ENCODE assay signal across 7 cellular contexts in genomic region chr11:86244063-86244521, GRCh38. TPM values are rescaled to one million over a fixed set of nuclear protein-coding genes. Genes with fewer than 3 reads are reported as not detected.
DNase-seq lines count a peak whose midpoint lies in the region; ATAC-seq and TF ChIP-seq lines count a peak whose summit lies in the region.

No MANE protein-coding gene starts in this region.

- TF ChIP-seq POLR2A in right lobe of liver (IDR thresholded peaks at IDR 0.05): no peak

- DNase-seq in G401 (ENCODE audit: low spot score) (peak; percentile 90), HL-60 (ENCODE audit: low read depth in 1 of 2, low spot score in 1 of 2) (peak; percentile 82 to 93), dedifferentiated amniotic fluid mesenchymal stem cell (ENCODE audit: extremely low spot score) (peak; percentile 80), right lobe of liver (peak; percentile 88 to 89 (median 88))
- peak in 3 of 4 experiments; percentile 56 to 74 (median 72) for DNase-seq in activated CD4-positive, CD25-positive, alpha-beta regulatory T cell (lab: John Stamatoyannopoulos, UW)
- peak; percentile 70 to 77 (median 75) for DNase-seq in stimulated activated CD4-positive, alpha-beta T cell treated with anti-CD3 and anti-CD28 coated beads, TNF-alpha, amount 100 ng/mL, for 1 hour (ENCODE audit: low read depth in 3 of 3, low spot score in 1 of 3)

- H3K9me3 ChIP-seq in right lobe of liver: no peaks in the 10 kb centered on the region

- in situ Hi-C loops in G401 (cut with HindIII; ENCODE audit: low sequenced_read_pairs): no loop called here

- H3K36me3 ChIP-seq in right lobe of liver: no peaks in the 10 kb centered on the region

- no peaks in the 10 kb centered on the region for H3K27me3 ChIP-seq in HL-60 (ENCODE audit: insufficient read depth, poor library complexity, severe bottlenecking)
- no peaks in the 10 kb centered on the region for H3K27me3 ChIP-seq in right lobe of liver

- no peak for TF ChIP-seq CTCF in HL-60 (IDR thresholded peaks at IDR 0.05; ENCODE audit: insufficient read depth, low read length)
- no peak for TF ChIP-seq CTCF in right lobe of liver (IDR thresholded peaks at IDR 0.05)

- 2% methylated on average over 18 of the region's 18 CpGs for WGBS in right lobe of liver (ENCODE audit: insufficient coverage, low coverage, low lambda C conversion rate, missing lambda C conversion rate)

- peak overlapping the region; percentile 73 for H3K4me3 ChIP-seq in HL-60 (replicated peaks; ENCODE audit: insufficient read depth, low read length)
- H3K4me3 ChIP-seq in right lobe of liver: peak overlapping the region; percentile 76 to 90 (median 81)

- ATAC-seq in GM21367 (IDR thresholded peaks at IDR 0.05; ENCODE audit: unreplicated experiment) (peak; percentile 62), right lobe of liver (peak; percentile 87 to 89 (median 88))

- peaks cover 0 to 14% (median 4%) of the 10 kb centered on the region in 4 donors for H3K4me1 ChIP-seq in right lobe of liver

- intact Hi-C loops in right lobe of liver (cut with DNase I): no loop called here

- H3K27ac ChIP-seq in HL-60 (replicated peaks): peak overlapping the region; percentile 99
- H3K27ac ChIP-seq in right lobe of liver: peak overlapping the region; percentile 95 to 96 (median 95)

RNA-seq across cellular contexts. Expression of gene EED, which starts 0.5 kb away (rescaled TPM):
- 25.6 and 29.6 TPM in 2 replicates for total RNA-seq in G401 (2014; rRNA removed; shearing (Covaris generic))
- 10 to 100 TPM in 1 of 6 experiments, 1 to 10 TPM in 5; 6.7 to 10.4 (median 8.9) TPM for total RNA-seq in right lobe of liver

RNA-seq across cellular contexts. Expression of gene HIKESHI, which starts 57.9 kb away (rescaled TPM):
- total RNA-seq in G401 (2014; rRNA removed; shearing (Covaris generic)): 105 and 130 TPM in 2 replicates
- total RNA-seq in right lobe of liver: 10 to 100 TPM; 10.1 to 17.0 (median 14.2) TPM

Comparison
In these comparisons a context has a peak if more than half of its experiments do, and no peak if none do; other contexts are left out.
1. Peak in every context shown above with its lines: DNase-seq, ATAC-seq, H3K4me3 ChIP-seq and H3K27ac ChIP-seq.